Comparison of ENCODE assay signal across 1 cellular context in the genomic region with DNA sequence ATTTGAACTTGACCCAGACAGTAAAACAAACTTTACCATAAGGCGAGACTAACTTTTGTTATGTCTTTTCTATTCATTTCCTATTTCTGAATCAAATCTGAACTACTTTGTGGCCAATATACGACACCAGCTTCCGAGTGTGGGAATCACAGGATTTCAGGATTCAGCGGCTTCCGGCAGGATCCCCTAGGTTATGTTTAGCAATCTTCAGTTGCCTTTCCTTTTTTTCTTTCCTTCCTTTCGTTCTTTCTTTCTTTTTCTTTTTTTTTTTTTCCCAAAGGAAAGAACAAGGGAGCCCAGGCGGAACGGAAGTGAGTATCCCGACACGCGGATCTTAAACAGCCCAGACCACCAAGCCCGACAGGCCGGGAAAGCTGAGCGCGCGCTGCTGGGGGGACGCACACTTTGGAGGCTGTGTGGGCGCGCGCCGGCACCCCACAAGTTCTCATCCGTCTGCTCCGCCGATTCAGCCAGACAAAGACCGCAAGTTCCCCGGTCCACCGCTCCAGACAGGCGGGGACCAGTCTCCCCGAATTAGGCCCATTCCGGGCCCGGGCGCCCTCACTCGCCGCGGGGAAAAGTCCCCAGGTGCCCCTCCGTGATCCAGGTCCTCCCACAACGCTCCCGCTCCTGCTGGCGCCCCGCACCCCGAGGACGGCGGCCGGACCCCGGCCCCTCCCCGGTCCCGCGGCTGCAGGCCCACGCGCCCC.
TF ChIP-seq lines count a peak whose summit lies in the region.

No MANE protein-coding gene starts in this region.

TF ChIP-seq in H1, 55 proteins besides CTCF, POLR2A, EP300 and RAD21 (continued from another document):
- TF ChIP-seq POU5F1 (IDR thresholded peaks at IDR 0.05; ENCODE audit: low read depth, low read length) (no peak), GTF2F1 (IDR thresholded peaks at IDR 0.05; ENCODE audit: borderline replicate concordance, low read depth, low read length) (no peak), BACH1 (IDR thresholded peaks at IDR 0.05; ENCODE audit: low read length) (0 out of 2 replicates have a peak, but pooled peaks have one; percentile 19), SIN3A (conservative IDR thresholded peaks at IDR 0.05 in 1 of 2, IDR thresholded peaks at IDR 0.05 in 1 of 2; ENCODE audit: low read depth in 1 of 2, low read length in 2 of 2) (0 out of 4 replicates have a peak, but pooled peaks of 1 of the 2 experiments have one; percentile 25), POLR2AphosphoS5 (IDR thresholded peaks at IDR 0.05; ENCODE audit: low read depth, low read length) (peak; percentile 31; the same call in 1 of the 2 replicates), PHF8 (conservative IDR thresholded peaks at IDR 0.05; ENCODE audit: low read depth, low read length) (no peak; the same call in 1 of the 2 replicates), RBBP5 (IDR thresholded peaks at IDR 0.05; ENCODE audit: borderline replicate concordance, low read depth, low read length) (no peak), CHD1 (IDR thresholded peaks at IDR 0.05; ENCODE audit: low read depth, low read length) (no peak), TEAD4 (IDR thresholded peaks at IDR 0.05; ENCODE audit: low read depth, low read length) (no peak)
- TF ChIP-seq, protein P1, sequence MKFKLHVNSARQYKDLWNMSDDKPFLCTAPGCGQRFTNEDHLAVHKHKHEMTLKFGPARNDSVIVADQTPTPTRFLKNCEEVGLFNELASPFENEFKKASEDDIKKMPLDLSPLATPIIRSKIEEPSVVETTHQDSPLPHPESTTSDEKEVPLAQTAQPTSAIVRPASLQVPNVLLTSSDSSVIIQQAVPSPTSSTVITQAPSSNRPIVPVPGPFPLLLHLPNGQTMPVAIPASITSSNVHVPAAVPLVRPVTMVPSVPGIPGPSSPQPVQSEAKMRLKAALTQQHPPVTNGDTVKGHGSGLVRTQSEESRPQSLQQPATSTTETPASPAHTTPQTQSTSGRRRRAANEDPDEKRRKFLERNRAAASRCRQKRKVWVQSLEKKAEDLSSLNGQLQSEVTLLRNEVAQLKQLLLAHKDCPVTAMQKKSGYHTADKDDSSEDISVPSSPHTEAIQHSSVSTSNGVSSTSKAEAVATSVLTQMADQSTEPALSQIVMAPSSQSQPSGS (IDR thresholded peaks at IDR 0.05; ENCODE audit: low read length): no peak
- TF ChIP-seq, protein P2, sequence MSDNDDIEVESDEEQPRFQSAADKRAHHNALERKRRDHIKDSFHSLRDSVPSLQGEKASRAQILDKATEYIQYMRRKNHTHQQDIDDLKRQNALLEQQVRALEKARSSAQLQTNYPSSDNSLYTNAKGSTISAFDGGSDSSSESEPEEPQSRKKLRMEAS (IDR thresholded peaks at IDR 0.05): 0 out of 2 replicates have a peak, but pooled peaks have one; percentile 42
